18 cellular contexts compared by ENCODE assay signal in genomic region chr16:17930280-17930679, GRCh38.
"Had no signal": no experiment of that assay in that cellular context is flagged by ENCODE, and none has a peak within 500 bp of the region (broad histone marks: within the 10 kb centered on the region; RNA-seq: fewer than 3 reads in every experiment).

No MANE protein-coding gene starts in this region.

- H3K36me3 Mint-ChIP-seq: activated naive CD4-positive, alpha-beta T cell treated with anti-CD3 and anti-CD28 coated beads, Interleukin-2, amount 50 U/mL, for 24 hours; stimulated activated memory B cell treated with anti-CD40 and anti-IgM and Interleukin-4, amounts not matched to agents 10 μg/mL and 1 μg/mL and 100 μg/mL, for 72 hours had no signal

- H2AFZ ChIP-seq: parathyroid adenoma had no signal

- H3K4me3 ChIP-seq: esophagus squamous epithelium, left ventricle myocardium inferior, sigmoid colon, spleen, thoracic aorta had no signal

- H3K79me2 ChIP-seq: parathyroid adenoma had no signal

- H3K9me3 Mint-ChIP-seq: activated naive CD4-positive, alpha-beta T cell treated with anti-CD3 and anti-CD28 coated beads, Interleukin-2, amount 50 U/mL, for 24 hours had no signal

- H3K4me3 Mint-ChIP-seq: activated naive CD4-positive, alpha-beta T cell treated with anti-CD3 and anti-CD28 coated beads, Interleukin-2, amount 50 U/mL, for 24 hours; stimulated activated memory B cell treated with anti-CD40 and anti-IgM and Interleukin-4, amounts not matched to agents 10 μg/mL and 1 μg/mL and 100 μg/mL, for 72 hours had no signal

- ATAC-seq: stimulated activated memory B cell treated with anti-CD40 and anti-IgM and Interleukin-4, amounts not matched to agents 10 μg/mL and 1 μg/mL and 100 μg/mL, for 72 hours had no signal

- H3K27ac Mint-ChIP-seq: activated naive CD4-positive, alpha-beta T cell treated with anti-CD3 and anti-CD28 coated beads, Interleukin-2, amount 50 U/mL, for 24 hours; stimulated activated memory B cell treated with anti-CD40 and anti-IgM and Interleukin-4, amounts not matched to agents 10 μg/mL and 1 μg/mL and 100 μg/mL, for 72 hours had no signal

- H3K27ac ChIP-seq: esophagus squamous epithelium, left ventricle myocardium inferior, parathyroid adenoma, sigmoid colon, spleen, thoracic aorta, WERI-Rb-1 had no signal

- DNase-seq: activated CD4-positive, alpha-beta T cell treated with anti-CD3 and anti-CD28 coated beads for 1 hour; activated CD4-positive, alpha-beta T cell treated with anti-CD3 and anti-CD28 coated beads, Interleukin-2, amount 50 U/mL, for 4 hours; activated gamma-delta T cell; effector CD4-positive, alpha-beta T cell; esophagus squamous epithelium; hippocampal formation; left ventricle myocardium inferior; mammary epithelial cell; sigmoid colon; spleen; stimulated activated CD4-positive, alpha-beta T cell treated with anti-CD3 and anti-CD28 coated beads, Interleukin-4, amount 100 ng/mL, for 4 hours; SW 1271; T-helper 2 cell; WERI-Rb-1 had no signal

- H3K27me3 ChIP-seq: esophagus squamous epithelium, sigmoid colon, spleen had no signal

- H3K4me1 ChIP-seq: esophagus squamous epithelium, left ventricle myocardium inferior, parathyroid adenoma, sigmoid colon, spleen had no signal

- H3K4me1 Mint-ChIP-seq: activated naive CD4-positive, alpha-beta T cell treated with anti-CD3 and anti-CD28 coated beads, Interleukin-2, amount 50 U/mL, for 24 hours; stimulated activated memory B cell treated with anti-CD40 and anti-IgM and Interleukin-4, amounts not matched to agents 10 μg/mL and 1 μg/mL and 100 μg/mL, for 72 hours had no signal

- H3K36me3 ChIP-seq: esophagus squamous epithelium, left ventricle myocardium inferior, sigmoid colon, spleen, thoracic aorta, WERI-Rb-1 had no signal

- H3K9ac ChIP-seq: parathyroid adenoma had no signal

- H3K9me3 ChIP-seq: esophagus squamous epithelium, left ventricle myocardium inferior, spleen, thoracic aorta had no signal
